11 cellular contexts compared by ENCODE assay signal in genomic region chr11:76700177-76701100, GRCh38. TPM values are rescaled to one million over a fixed set of nuclear protein-coding genes. Genes with fewer than 3 reads are reported as not detected.
A peak's percentile ranks its signal among the peaks of the same experiment; 100 is the strongest.
DNase-seq lines count a peak whose midpoint lies in the region; ATAC-seq, FAIRE-seq and TF ChIP-seq lines count a peak whose summit lies in the region.
"Had no signal": no experiment of that assay in that cellular context is flagged by ENCODE, and none has a peak within 500 bp of the region (broad histone marks: within the 10 kb centered on the region; RNA-seq: fewer than 3 reads in every experiment).

No MANE protein-coding gene starts in this region.

- H3K4me3 ChIP-seq in gastroesophageal sphincter, result no peak overlapping the region

- FAIRE-seq in H54 (lab: Jason Lieb, UNC) (no peak), GM12892 (lab: Jason Lieb, UNC) (no peak)

- H3K9me3 ChIP-seq in gastroesophageal sphincter, result peaks cover 0 to 1% (median 0%) of the 10 kb centered on the region in 3 donors

- 31 to 64% methylated on average over 2 to 3 of the region's 16 CpGs for WGBS in gastroesophageal sphincter (ENCODE audit: low coverage in 1 of 2), 2 donors

- H3K27ac ChIP-seq in gastroesophageal sphincter, result no peak overlapping the region
- H3K27ac ChIP-seq: epithelial cell of prostate had no signal

- DNase-seq in H54 (ENCODE audit: insufficient read length, low spot score) (peak; percentile 88), T1000 (lab: John Stamatoyannopoulos, UW) (peak; percentile 81), smooth muscle cell of the brain vasculature (ENCODE audit: low read depth, low spot score) (peak; percentile 32), NCI-H510A (lab: John Stamatoyannopoulos, UW) (no peak), SIG-M5 treated with dmso at 0.1 percent for 504 hours (lab: John Stamatoyannopoulos, UW; ENCODE audit: unreplicated experiment) (no peak), GM12892 (ENCODE audit: insufficient read length) (no peak)
- DNase-seq in NK-92 treated with Interleukin-12 subunit alpha and Interleukin-12 subunit beta, amount 100 ng/mL, for 24 hours (lab: John Stamatoyannopoulos, UW), result no peak
- DNase-seq: activated CD4-positive, alpha-beta T cell treated with anti-CD3 and anti-CD28 coated beads, Interleukin-2, amount 50 U/mL, for 48 hours; stimulated activated CD4-positive, alpha-beta T cell treated with anti-CD3 and anti-CD28 coated beads, Interleukin-4, amount 100 ng/mL, for 1 hour had no signal

- no peaks in the 10 kb centered on the region for H3K4me1 ChIP-seq in gastroesophageal sphincter

- H3K27me3 ChIP-seq in gastroesophageal sphincter, result no peaks in the 10 kb centered on the region

- TF ChIP-seq EP300 in gastroesophageal sphincter (IDR thresholded peaks at IDR 0.05), result no peak

- H3K36me3 ChIP-seq in gastroesophageal sphincter, result no peaks in the 10 kb centered on the region

- peak; percentile 60 for ATAC-seq in gastroesophageal sphincter

- TF ChIP-seq CTCF in gastroesophageal sphincter (IDR thresholded peaks at IDR 0.05), result no peak

- no peak for TF ChIP-seq POLR2A in H54 (IDR thresholded peaks at IDR 0.05; ENCODE audit: low read depth, low read length)
- TF ChIP-seq POLR2A in gastroesophageal sphincter (IDR thresholded peaks at IDR 0.05), result no peak
- no peak for TF ChIP-seq POLR2A in GM12892 (IDR thresholded peaks at IDR 0.05; ENCODE audit: low read depth, low read length)

RNA-seq across cellular contexts. Expression of gene LRRC32, which starts 29.9 kb away (rescaled TPM):
- 10 to 100 TPM; 22.7 to 37.6 (median 31.1) TPM for total RNA-seq in gastroesophageal sphincter
- 5.1 TPM for polyA plus RNA-seq in GM12892 (2012; ENCODE audit: missing spikeins)

Comparison
In these comparisons a context has a peak if more than half of its experiments do, and no peak if none do; other contexts are left out.
1. DNase-seq: peak in H54 (single experiment), T1000 (single experiment) and smooth muscle cell of the brain vasculature (single experiment); none in NCI-H510A (single experiment), SIG-M5 treated with dmso at 0.1 percent for 504 hours (single experiment), GM12892 (single experiment) and NK-92 treated with Interleukin-12 subunit alpha and Interleukin-12 subunit beta, amount 100 ng/mL, for 24 hours (single experiment).